ENCODE assay signal across 9 cellular contexts in genomic region chr13:32415019-32415418, GRCh38. TPM values are rescaled to one million over a fixed set of nuclear protein-coding genes. Genes with fewer than 3 reads are reported as not detected.
A peak's percentile ranks its signal among the peaks of the same experiment; 100 is the strongest.
DNase-seq lines count a peak whose midpoint lies in the region; ATAC-seq and TF ChIP-seq lines count a peak whose summit lies in the region.
"Had no signal": no experiment of that assay in that cellular context is flagged by ENCODE, and none has a peak within 500 bp of the region (broad histone marks: within the 10 kb centered on the region; RNA-seq: fewer than 3 reads in every experiment).

No MANE protein-coding gene starts in this region.

- peak overlapping the region in 2 of 3 donors; percentile 85 for H3K27ac ChIP-seq in right lobe of liver

- H3K9me3 ChIP-seq in right lobe of liver: no peaks in the 10 kb centered on the region

- no peaks in the 10 kb centered on the region for H3K27me3 ChIP-seq in right lobe of liver

- no peak for TF ChIP-seq POLR2A in right lobe of liver (IDR thresholded peaks at IDR 0.05)

- peaks cover 31% of the 10 kb centered on the region for H3K36me3 Mint-ChIP-seq in activated CD4-positive, alpha-beta memory T cell treated with anti-CD3 and anti-CD28 coated beads, Interleukin-2, amount 10 ng/mL, durations not matched to agents 7 days and 5 days (ENCODE audit: low read depth)

- H3K4me1 ChIP-seq in right lobe of liver: peaks cover 0 to 53% (median 20%) of the 10 kb centered on the region in 4 donors

- H3K4me1 Mint-ChIP-seq in activated CD4-positive, alpha-beta memory T cell treated with anti-CD3 and anti-CD28 coated beads, Interleukin-2, amount 10 ng/mL, durations not matched to agents 7 days and 5 days: peaks cover 1% of the 10 kb centered on the region

- H3K36me3 ChIP-seq in right lobe of liver: peaks cover 0 to 3% (median 0%) of the 10 kb centered on the region in 4 donors

- DNase-seq in D341Med (ENCODE audit: low spot score) (peak; percentile 42), HEK293T (ENCODE audit: extremely low spot score) (peak; percentile 37), right lobe of liver (peak in 1 of 3 donors; percentile 67), globus pallidus (ENCODE audit: low spot score) (no peak), NCI-H226 (no peak)
- peak; percentile 24 for DNase-seq in activated CD4-positive, alpha-beta memory T cell treated with anti-CD3 and anti-CD28 coated beads, Interleukin-2, amount 10 ng/mL, durations not matched to agents 7 days and 5 days
- DNase-seq: activated CD8-positive, alpha-beta memory T cell treated with anti-CD3 and anti-CD28 coated beads, Interleukin-2, amount 50 U/mL, for 4 hours had no signal

- H3K4me3 ChIP-seq in right lobe of liver: no peak overlapping the region

- H3K27ac Mint-ChIP-seq in activated CD4-positive, alpha-beta memory T cell treated with anti-CD3 and anti-CD28 coated beads, Interleukin-2, amount 10 ng/mL, durations not matched to agents 7 days and 5 days: no peak overlapping the region

- no peaks in the 10 kb centered on the region for H3K27me3 Mint-ChIP-seq in activated CD4-positive, alpha-beta memory T cell treated with anti-CD3 and anti-CD28 coated beads, Interleukin-2, amount 10 ng/mL, durations not matched to agents 7 days and 5 days

- no peak overlapping the region for H3K4me3 Mint-ChIP-seq in activated CD4-positive, alpha-beta memory T cell treated with anti-CD3 and anti-CD28 coated beads, Interleukin-2, amount 10 ng/mL, durations not matched to agents 7 days and 5 days

- intact Hi-C loops in right lobe of liver (cut with DNase I): no loop called here

- peak; percentile 49 to 70 (median 56) for TF ChIP-seq CTCF in right lobe of liver (IDR thresholded peaks at IDR 0.05)

- H3K9me3 Mint-ChIP-seq in activated CD4-positive, alpha-beta memory T cell treated with anti-CD3 and anti-CD28 coated beads, Interleukin-2, amount 10 ng/mL, durations not matched to agents 7 days and 5 days: peaks cover 17% of the 10 kb centered on the region

- ATAC-seq in right lobe of liver (peak; percentile 57 to 71 (median 66)), HG03159 (IDR thresholded peaks at IDR 0.05; ENCODE audit: unreplicated experiment) (no peak), GM21825 (IDR thresholded peaks at IDR 0.05; ENCODE audit: unreplicated experiment) (no peak)

- CTCF ChIA-PET in HEK293T (lab: Yijun Ruan, JAX): interaction anchor here (1.1 kb wide), 1 partner anchor 9 kb away, joined by 3 read pairs; no protein-coding TSS in a partner anchor
- CTCF ChIA-PET in activated CD4-positive, alpha-beta memory T cell treated with anti-CD3 and anti-CD28 coated beads, Interleukin-2, amount 10 ng/mL, durations not matched to agents 7 days and 5 days (lab: Charles Lee): interaction anchor here (1.2 kb wide), 1 partner anchor 12 kb away, joined by 3 read pairs; no protein-coding TSS in a partner anchor

- POLR2A ChIA-PET in HEK293T (lab: Yijun Ruan, JAX): no interaction called here
- POLR2A ChIA-PET in activated CD4-positive, alpha-beta memory T cell treated with anti-CD3 and anti-CD28 coated beads, Interleukin-2, amount 10 ng/mL, durations not matched to agents 7 days and 5 days (lab: Charles Lee): interaction anchor here (0.9 to 1.0 kb wide), 2 partner anchors 14 to 100 kb away, joined by 4 to 5 read pairs; partner anchors contain the start of genes BRCA2, N4BP2L1 and ZAR1L

TF ChIP-seq in HEK293T, 16 proteins besides CTCF, POLR2A, EP300 and RAD21:
- no peak for TF ChIP-seq FOXA1 (IDR thresholded peaks at IDR 0.05)
- no peak for TF ChIP-seq FOXM1 (IDR thresholded peaks at IDR 0.05; ENCODE audit: borderline replicate concordance)
- no peak for TF ChIP-seq CTBP1 (IDR thresholded peaks at IDR 0.05; ENCODE audit: borderline replicate concordance)
- TF ChIP-seq SP1 (IDR thresholded peaks at IDR 0.05): no peak
- TF ChIP-seq PKNOX1 (IDR thresholded peaks at IDR 0.05): no peak
- no peak for TF ChIP-seq TARDBP (IDR thresholded peaks at IDR 0.05)
- TF ChIP-seq FOXK2 (IDR thresholded peaks at IDR 0.05): no peak
- no peak for TF ChIP-seq ELF4 (IDR thresholded peaks at IDR 0.05)

RNA-seq across cellular contexts. Expression of gene N4BP2L1, which starts 12.9 kb away (rescaled TPM):
- total RNA-seq in activated CD4-positive, alpha-beta memory T cell treated with anti-CD3 and anti-CD28 coated beads, Interleukin-2, amount 10 ng/mL, durations not matched to agents 7 days and 5 days: 10 to 100 TPM; 29.9 to 33.8 TPM
- 10 to 100 TPM; 17.4 to 56.9 (median 26.5) TPM for total RNA-seq in right lobe of liver

Comparison
In these comparisons a context has a peak if more than half of its experiments do, and no peak if none do; other contexts are left out.
1. DNase-seq: peak in D341Med (single experiment), HEK293T (single experiment) and activated CD4-positive, alpha-beta memory T cell treated with anti-CD3 and anti-CD28 coated beads, Interleukin-2, amount 10 ng/mL, durations not matched to agents 7 days and 5 days (single experiment); none in globus pallidus (single experiment) and NCI-H226 (single experiment).
2. ATAC-seq: peak in right lobe of liver (4 of 4); none in HG03159 (single experiment) and GM21825 (single experiment).